Comparison of ENCODE assay signal across 1 cellular context in genomic region chr3:196659901-196660351, GRCh38.
TF ChIP-seq lines count a peak whose summit lies in the region.

No MANE protein-coding gene starts in this region.

TF ChIP-seq in GM12878, 131 proteins besides CTCF, POLR2A, EP300 and RAD21 (continued from another document):
- peak; percentile 16; the same call in 1 of the 2 replicates for TF ChIP-seq POLR2AphosphoS5 (IDR thresholded peaks at IDR 0.05; ENCODE audit: low read length)
- TF ChIP-seq, protein P1, sequence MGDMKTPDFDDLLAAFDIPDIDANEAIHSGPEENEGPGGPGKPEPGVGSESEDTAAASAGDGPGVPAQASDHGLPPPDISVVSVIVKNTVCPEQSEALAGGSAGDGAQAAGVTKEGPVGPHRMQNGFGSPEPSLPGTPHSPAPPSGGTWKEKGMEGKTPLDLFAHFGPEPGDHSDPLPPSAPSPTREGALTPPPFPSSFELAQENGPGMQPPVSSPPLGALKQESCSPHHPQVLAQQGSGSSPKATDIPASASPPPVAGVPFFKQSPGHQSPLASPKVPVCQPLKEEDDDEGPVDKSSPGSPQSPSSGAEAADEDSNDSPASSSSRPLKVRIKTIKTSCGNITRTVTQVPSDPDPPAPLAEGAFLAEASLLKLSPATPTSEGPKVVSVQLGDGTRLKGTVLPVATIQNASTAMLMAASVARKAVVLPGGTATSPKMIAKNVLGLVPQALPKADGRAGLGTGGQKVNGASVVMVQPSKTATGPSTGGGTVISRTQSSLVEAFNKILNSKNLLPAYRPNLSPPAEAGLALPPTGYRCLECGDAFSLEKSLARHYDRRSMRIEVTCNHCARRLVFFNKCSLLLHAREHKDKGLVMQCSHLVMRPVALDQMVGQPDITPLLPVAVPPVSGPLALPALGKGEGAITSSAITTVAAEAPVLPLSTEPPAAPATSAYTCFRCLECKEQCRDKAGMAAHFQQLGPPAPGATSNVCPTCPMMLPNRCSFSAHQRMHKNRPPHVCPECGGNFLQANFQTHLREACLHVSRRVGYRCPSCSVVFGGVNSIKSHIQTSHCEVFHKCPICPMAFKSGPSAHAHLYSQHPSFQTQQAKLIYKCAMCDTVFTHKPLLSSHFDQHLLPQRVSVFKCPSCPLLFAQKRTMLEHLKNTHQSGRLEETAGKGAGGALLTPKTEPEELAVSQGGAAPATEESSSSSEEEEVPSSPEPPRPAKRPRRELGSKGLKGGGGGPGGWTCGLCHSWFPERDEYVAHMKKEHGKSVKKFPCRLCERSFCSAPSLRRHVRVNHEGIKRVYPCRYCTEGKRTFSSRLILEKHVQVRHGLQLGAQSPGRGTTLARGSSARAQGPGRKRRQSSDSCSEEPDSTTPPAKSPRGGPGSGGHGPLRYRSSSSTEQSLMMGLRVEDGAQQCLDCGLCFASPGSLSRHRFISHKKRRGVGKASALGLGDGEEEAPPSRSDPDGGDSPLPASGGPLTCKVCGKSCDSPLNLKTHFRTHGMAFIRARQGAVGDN (IDR thresholded peaks at IDR 0.05): no peak
